14 cellular contexts compared by ENCODE assay signal in genomic region chr19:5058456-5059190, GRCh38.
DNase-seq lines count a peak whose midpoint lies in the region; ATAC-seq and TF ChIP-seq lines count a peak whose summit lies in the region.
"Had no signal": no experiment of that assay in that cellular context is flagged by ENCODE, and none has a peak within 500 bp of the region (broad histone marks: within the 10 kb centered on the region; RNA-seq: fewer than 3 reads in every experiment).

No MANE protein-coding gene starts in this region.

- H3K27ac ChIP-seq in coronary artery, result peak overlapping the region in 1 of 2 donors; percentile 30
- H3K27ac ChIP-seq: cardiac muscle cell had no signal

- no peaks in the 10 kb centered on the region for H3K9me3 Mint-ChIP-seq in type B pancreatic cell

- H3K36me3 Mint-ChIP-seq in type B pancreatic cell, result peaks cover 29% of the 10 kb centered on the region

- no peak for TF ChIP-seq CTCF in coronary artery (IDR thresholded peaks at IDR 0.05)
- TF ChIP-seq CTCF in type B pancreatic cell (conservative IDR thresholded peaks at IDR 0.05), result no peak

- peak overlapping the region; percentile 49 for H3K4me3 ChIP-seq in coronary artery
- H3K4me3 ChIP-seq: cardiac muscle cell had no signal

- no peaks in the 10 kb centered on the region for H3K4me1 Mint-ChIP-seq in type B pancreatic cell (ENCODE audit: unreplicated experiment)
- H3K4me1 Mint-ChIP-seq: CD14-positive monocyte had no signal

- DNase-seq in GM03348 (ENCODE audit: low spot score) (peak; percentile 52), NCI-H446 treated with DMSO at 0.1 percent for 48 hours (lab: John Stamatoyannopoulos, UW) (peak; percentile 67), coronary artery (ENCODE audit: low spot score) (no peak), retina (peak; percentile 86), SW 1271 (lab: John Stamatoyannopoulos, UW) (no peak), RKO (ENCODE audit: low spot score) (no peak), type B pancreatic cell (ENCODE audit: extremely low spot score, unreplicated experiment) (no peak)
- DNase-seq: activated CD8-positive, alpha-beta T cell treated with anti-CD3 and anti-CD28 coated beads, Interleukin-2, amount 10 ng/mL, durations not matched to agents 7 days and 5 days; left colon; NCI-H2107; stimulated activated CD4-positive, alpha-beta T cell treated with anti-CD3 and anti-CD28 coated beads, Interleukin-2, amount 100 ng/mL, for 48 hours had no signal

- no peak overlapping the region for H3K27ac Mint-ChIP-seq in type B pancreatic cell
- H3K27ac Mint-ChIP-seq: activated CD8-positive, alpha-beta T cell treated with anti-CD3 and anti-CD28 coated beads, Interleukin-2, amount 10 ng/mL, durations not matched to agents 7 days and 5 days; CD14-positive monocyte had no signal

- H3K27me3 Mint-ChIP-seq in type B pancreatic cell, result no peaks in the 10 kb centered on the region

- H3K4me3 Mint-ChIP-seq in type B pancreatic cell, result no peak overlapping the region
- H3K4me3 Mint-ChIP-seq: activated CD8-positive, alpha-beta T cell treated with anti-CD3 and anti-CD28 coated beads, Interleukin-2, amount 10 ng/mL, durations not matched to agents 7 days and 5 days; CD14-positive monocyte had no signal

- ATAC-seq in HG02852 (IDR thresholded peaks at IDR 0.05; ENCODE audit: unreplicated experiment), result no peak
- ATAC-seq: activated CD8-positive, alpha-beta T cell treated with anti-CD3 and anti-CD28 coated beads, Interleukin-2, amount 10 ng/mL, durations not matched to agents 7 days and 5 days had no signal

Comparison
In these comparisons a context has a peak if more than half of its experiments do, and no peak if none do; other contexts are left out.
1. DNase-seq: peak in GM03348 (single experiment), NCI-H446 treated with DMSO at 0.1 percent for 48 hours (single experiment) and retina (single experiment); none in coronary artery (single experiment), SW 1271 (0 of 2), RKO (single experiment) and type B pancreatic cell (single experiment).